1 cellular context compared by ENCODE assay signal in genomic region chr17:1366234-1366633, GRCh38.
TF ChIP-seq lines count a peak whose summit lies in the region.

No MANE protein-coding gene starts in this region.

TF ChIP-seq in WTC11, 78 proteins besides CTCF, POLR2A, EP300 and RAD21 (continued from another document):
- TF ChIP-seq ZNF532 (CRISPR knock-in tag; IDR thresholded peaks at IDR 0.05; ENCODE audit: borderline replicate concordance): no peak
- no peak for TF ChIP-seq ATF1 (CRISPR knock-in tag; IDR thresholded peaks at IDR 0.05)
- no peak for TF ChIP-seq ERG (CRISPR knock-in tag; IDR thresholded peaks at IDR 0.05)
- TF ChIP-seq ZSCAN18 (CRISPR knock-in tag; IDR thresholded peaks at IDR 0.05): no peak
- no peak for TF ChIP-seq PRRX2 (CRISPR knock-in tag; IDR thresholded peaks at IDR 0.05)
- no peak for TF ChIP-seq GTF2I (CRISPR knock-in tag; conservative IDR thresholded peaks at IDR 0.05)
- TF ChIP-seq NR2C2 (CRISPR knock-in tag; IDR thresholded peaks at IDR 0.05): no peak
- TF ChIP-seq CREB1 (CRISPR knock-in tag; IDR thresholded peaks at IDR 0.05): no peak
- no peak for TF ChIP-seq NFYB (CRISPR knock-in tag; conservative IDR thresholded peaks at IDR 0.05; ENCODE audit: low read depth)
- TF ChIP-seq RELA (CRISPR knock-in tag; IDR thresholded peaks at IDR 0.05; ENCODE audit: borderline replicate concordance): no peak
- TF ChIP-seq NFE2L1 (CRISPR knock-in tag; IDR thresholded peaks at IDR 0.05): no peak
- no peak for TF ChIP-seq FOXK1 (CRISPR knock-in tag; IDR thresholded peaks at IDR 0.05)
